In the genomic region with DNA sequence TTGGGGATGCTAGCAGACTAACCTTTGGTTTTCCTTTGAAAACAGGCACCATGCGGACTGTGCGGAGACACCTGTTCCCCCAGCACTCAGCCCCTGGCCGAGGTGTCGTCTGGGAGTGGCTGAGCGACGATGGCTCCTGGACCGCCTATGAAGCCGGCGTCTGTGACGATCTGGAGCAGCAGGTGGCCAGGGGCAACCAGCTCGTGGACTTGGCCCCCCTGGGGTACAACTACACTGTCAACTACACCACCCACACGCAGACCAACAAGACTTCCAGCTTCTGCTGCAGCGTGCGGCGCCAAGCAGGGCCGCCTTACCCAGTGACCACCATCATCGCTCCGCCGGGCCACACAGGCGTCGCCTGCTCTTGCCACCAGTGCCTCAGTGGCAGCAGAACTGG, we compare ENCODE assay signal across 14 cellular contexts. TPM values are rescaled to one million over a fixed set of nuclear protein-coding genes. Genes with fewer than 3 reads are reported as not detected.
"Had no signal": no experiment of that assay in that cellular context is flagged by ENCODE, and none has a peak within 500 bp of the region (broad histone marks: within the 10 kb centered on the region; RNA-seq: fewer than 3 reads in every experiment).

No MANE protein-coding gene starts in this region.

RNA-seq across cellular contexts. Expression of a gene that starts 51.6 kb away (rescaled TPM):
- total RNA-seq: activated B cell treated with CpG ODN at 0.5 μM for 24 hours; activated CD4-positive, alpha-beta memory T cell treated with anti-CD3 and anti-CD28 coated beads for 36 hours; activated CD4-positive, alpha-beta memory T cell treated with anti-CD3 and anti-CD28 coated beads, Interleukin-2, amount 10 ng/mL, durations not matched to agents 7 days and 5 days; activated CD4-positive, alpha-beta T cell treated with anti-CD3 and anti-CD28 coated beads for 36 hours; activated CD4-positive, alpha-beta T cell treated with anti-CD3 and anti-CD28 coated beads, Interleukin-2, amount 10 ng/mL, durations not matched to agents 7 days and 5 days; activated CD8-positive, alpha-beta memory T cell treated with anti-CD3 and anti-CD28 coated beads for 36 hours; activated CD8-positive, alpha-beta memory T cell treated with anti-CD3 and anti-CD28 coated beads, Interleukin-2, amount 10 ng/mL, durations not matched to agents 7 days and 5 days; activated CD8-positive, alpha-beta T cell treated with anti-CD3 and anti-CD28 coated beads for 36 hours; activated CD8-positive, alpha-beta T cell treated with anti-CD3 and anti-CD28 coated beads, Interleukin-2, amount 10 ng/mL, durations not matched to agents 7 days and 5 days; T-cell; T-helper 1 cell treated with Interleukin-12 subunit alpha and Interleukin-12 subunit beta and Interleukin-4 antibody, amounts not matched to agents 30 ng/mL and 1 ng/mL, for 36 hours; T-helper 17 cell; T-helper 2 cell treated with Interferon-gamma antibody and Interleukin-4, amounts not matched to agents 100 ng/mL and 5 ng/mL, for 36 hours; WTC11 had no signal
